Comparison of ENCODE assay signal across 1 cellular context in genomic region chr3:149388714-149389417, GRCh38.
TF ChIP-seq lines count a peak whose summit lies in the region.

No MANE protein-coding gene starts in this region.

TF ChIP-seq in HepG2, 621 proteins besides CTCF, POLR2A, EP300 and RAD21 (continued from another document and continues in another):
- TF ChIP-seq, protein P1, sequence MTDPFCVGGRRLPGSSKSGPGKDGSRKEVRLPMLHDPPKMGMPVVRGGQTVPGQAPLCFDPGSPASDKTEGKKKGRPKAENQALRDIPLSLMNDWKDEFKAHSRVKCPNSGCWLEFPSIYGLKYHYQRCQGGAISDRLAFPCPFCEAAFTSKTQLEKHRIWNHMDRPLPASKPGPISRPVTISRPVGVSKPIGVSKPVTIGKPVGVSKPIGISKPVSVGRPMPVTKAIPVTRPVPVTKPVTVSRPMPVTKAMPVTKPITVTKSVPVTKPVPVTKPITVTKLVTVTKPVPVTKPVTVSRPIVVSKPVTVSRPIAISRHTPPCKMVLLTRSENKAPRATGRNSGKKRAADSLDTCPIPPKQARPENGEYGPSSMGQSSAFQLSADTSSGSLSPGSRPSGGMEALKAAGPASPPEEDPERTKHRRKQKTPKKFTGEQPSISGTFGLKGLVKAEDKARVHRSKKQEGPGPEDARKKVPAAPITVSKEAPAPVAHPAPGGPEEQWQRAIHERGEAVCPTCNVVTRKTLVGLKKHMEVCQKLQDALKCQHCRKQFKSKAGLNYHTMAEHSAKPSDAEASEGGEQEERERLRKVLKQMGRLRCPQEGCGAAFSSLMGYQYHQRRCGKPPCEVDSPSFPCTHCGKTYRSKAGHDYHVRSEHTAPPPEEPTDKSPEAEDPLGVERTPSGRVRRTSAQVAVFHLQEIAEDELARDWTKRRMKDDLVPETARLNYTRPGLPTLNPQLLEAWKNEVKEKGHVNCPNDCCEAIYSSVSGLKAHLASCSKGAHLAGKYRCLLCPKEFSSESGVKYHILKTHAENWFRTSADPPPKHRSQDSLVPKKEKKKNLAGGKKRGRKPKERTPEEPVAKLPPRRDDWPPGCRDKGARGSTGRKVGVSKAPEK (CRISPR knock-in tag; IDR thresholded peaks at IDR 0.05; ENCODE audit: borderline replicate concordance): no peak
- TF ChIP-seq ZSCAN22 (CRISPR knock-in tag; IDR thresholded peaks at IDR 0.05) (no peak), ZNF616 (CRISPR knock-in tag; IDR thresholded peaks at IDR 0.05; ENCODE audit: low read depth) (no peak), U2AF2 (IDR thresholded peaks at IDR 0.05; ENCODE audit: low read depth, low read length) (no peak), PAXIP1 (CRISPR knock-in tag; conservative IDR thresholded peaks at IDR 0.05) (peak; percentile 70), ZNF33B (CRISPR knock-in tag; IDR thresholded peaks at IDR 0.05) (no peak), SYNCRIP (IDR thresholded peaks at IDR 0.05; ENCODE audit: insufficient read depth, low read depth, low read length) (no peak), ZNF282 (IDR thresholded peaks at IDR 0.05; ENCODE audit: partially characterized antibody) (no peak), CBFB (CRISPR knock-in tag; IDR thresholded peaks at IDR 0.05) (no peak), CREB1 (IDR thresholded peaks at IDR 0.05) (no peak), CREB1 (CRISPR knock-in tag; IDR thresholded peaks at IDR 0.05) (peak; percentile 46; the same call in 1 of the 2 replicates), RFX3 (CRISPR knock-in tag; IDR thresholded peaks at IDR 0.05) (no peak), ERF (CRISPR knock-in tag; IDR thresholded peaks at IDR 0.05) (peak; percentile 48; the same call in 1 of the 2 replicates), KLF12 (CRISPR knock-in tag; IDR thresholded peaks at IDR 0.05; ENCODE audit: borderline replicate concordance) (no peak), GZF1 (CRISPR knock-in tag; IDR thresholded peaks at IDR 0.05) (no peak), BHLHE40 (IDR thresholded peaks at IDR 0.05; ENCODE audit: low read length) (no peak), ZNF17 (CRISPR knock-in tag; IDR thresholded peaks at IDR 0.05) (no peak), ZNF720 (CRISPR knock-in tag; IDR thresholded peaks at IDR 0.05) (no peak), SP5 (CRISPR knock-in tag; IDR thresholded peaks at IDR 0.05; ENCODE audit: borderline replicate concordance, low read depth) (no peak), NR2F2 (IDR thresholded peaks at IDR 0.05; ENCODE audit: borderline replicate concordance, low read depth) (no peak), ZFP36 (IDR thresholded peaks at IDR 0.05; ENCODE audit: borderline replicate concordance, low read depth, low read length, partially characterized antibody) (no peak), ZNF850 (CRISPR knock-in tag; conservative IDR thresholded peaks at IDR 0.05) (no peak), ZNF274 (CRISPR knock-in tag; IDR thresholded peaks at IDR 0.05) (no peak), ZNF674 (CRISPR knock-in tag; IDR thresholded peaks at IDR 0.05; ENCODE audit: low read depth) (no peak), ZNF775 (CRISPR knock-in tag; IDR thresholded peaks at IDR 0.05; ENCODE audit: borderline replicate concordance) (no peak), ZSCAN12 (CRISPR knock-in tag; IDR thresholded peaks at IDR 0.05) (no peak), SMARCC2 (IDR thresholded peaks at IDR 0.05) (no peak), SCMH1 (CRISPR knock-in tag; IDR thresholded peaks at IDR 0.05; ENCODE audit: borderline replicate concordance) (no peak), IKZF1 (IDR thresholded peaks at IDR 0.05) (no peak), ZNF792 (CRISPR knock-in tag; IDR thresholded peaks at IDR 0.05) (no peak), IRF2 (CRISPR knock-in tag; IDR thresholded peaks at IDR 0.05) (no peak), ZNF121 (CRISPR knock-in tag; IDR thresholded peaks at IDR 0.05) (no peak), NR2F1 (CRISPR knock-in tag; IDR thresholded peaks at IDR 0.05) (0 out of 4 replicates have a peak, but pooled peaks of 1 of the 2 experiments have one; percentile 31), PRMT3 (CRISPR knock-in tag; IDR thresholded peaks at IDR 0.05; ENCODE audit: borderline replicate concordance, low read depth) (no peak), UBTF (CRISPR knock-in tag; IDR thresholded peaks at IDR 0.05) (0 out of 2 replicates have a peak, but pooled peaks have one; percentile 15), NFE2 (CRISPR knock-in tag; IDR thresholded peaks at IDR 0.05) (no peak), MTA1 (CRISPR knock-in tag; IDR thresholded peaks at IDR 0.05; ENCODE audit: borderline replicate concordance) (0 out of 2 replicates have a peak, but pooled peaks have one; percentile 32), MYPOP (CRISPR knock-in tag; IDR thresholded peaks at IDR 0.05) (no peak), ZNF10 (CRISPR knock-in tag; IDR thresholded peaks at IDR 0.05; ENCODE audit: borderline replicate concordance, low read depth) (no peak), FOXK2 (IDR thresholded peaks at IDR 0.05) (no peak), NFRKB (IDR thresholded peaks at IDR 0.05) (no peak), FOXP4 (CRISPR knock-in tag; IDR thresholded peaks at IDR 0.05) (peak; percentile 48; the same call in 1 of the 2 replicates), PAWR (CRISPR knock-in tag; IDR thresholded peaks at IDR 0.05; ENCODE audit: borderline replicate concordance) (no peak), SMAD3 (CRISPR knock-in tag; IDR thresholded peaks at IDR 0.05) (no peak; the same call in 1 of the 2 replicates), GABPB1 (CRISPR knock-in tag; IDR thresholded peaks at IDR 0.05) (no peak)
- TF ChIP-seq, protein P2, sequence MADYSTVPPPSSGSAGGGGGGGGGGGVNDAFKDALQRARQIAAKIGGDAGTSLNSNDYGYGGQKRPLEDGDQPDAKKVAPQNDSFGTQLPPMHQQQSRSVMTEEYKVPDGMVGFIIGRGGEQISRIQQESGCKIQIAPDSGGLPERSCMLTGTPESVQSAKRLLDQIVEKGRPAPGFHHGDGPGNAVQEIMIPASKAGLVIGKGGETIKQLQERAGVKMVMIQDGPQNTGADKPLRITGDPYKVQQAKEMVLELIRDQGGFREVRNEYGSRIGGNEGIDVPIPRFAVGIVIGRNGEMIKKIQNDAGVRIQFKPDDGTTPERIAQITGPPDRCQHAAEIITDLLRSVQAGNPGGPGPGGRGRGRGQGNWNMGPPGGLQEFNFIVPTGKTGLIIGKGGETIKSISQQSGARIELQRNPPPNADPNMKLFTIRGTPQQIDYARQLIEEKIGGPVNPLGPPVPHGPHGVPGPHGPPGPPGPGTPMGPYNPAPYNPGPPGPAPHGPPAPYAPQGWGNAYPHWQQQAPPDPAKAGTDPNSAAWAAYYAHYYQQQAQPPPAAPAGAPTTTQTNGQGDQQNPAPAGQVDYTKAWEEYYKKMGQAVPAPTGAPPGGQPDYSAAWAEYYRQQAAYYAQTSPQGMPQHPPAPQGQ (CRISPR knock-in tag; IDR thresholded peaks at IDR 0.05; ENCODE audit: borderline replicate concordance): no peak
- TF ChIP-seq, protein P3, sequence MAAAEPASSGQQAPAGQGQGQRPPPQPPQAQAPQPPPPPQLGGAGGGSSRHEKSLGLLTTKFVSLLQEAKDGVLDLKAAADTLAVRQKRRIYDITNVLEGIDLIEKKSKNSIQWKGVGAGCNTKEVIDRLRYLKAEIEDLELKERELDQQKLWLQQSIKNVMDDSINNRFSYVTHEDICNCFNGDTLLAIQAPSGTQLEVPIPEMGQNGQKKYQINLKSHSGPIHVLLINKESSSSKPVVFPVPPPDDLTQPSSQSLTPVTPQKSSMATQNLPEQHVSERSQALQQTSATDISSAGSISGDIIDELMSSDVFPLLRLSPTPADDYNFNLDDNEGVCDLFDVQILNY (CRISPR knock-in tag; conservative IDR thresholded peaks at IDR 0.05): no peak
- TF ChIP-seq, protein P4, sequence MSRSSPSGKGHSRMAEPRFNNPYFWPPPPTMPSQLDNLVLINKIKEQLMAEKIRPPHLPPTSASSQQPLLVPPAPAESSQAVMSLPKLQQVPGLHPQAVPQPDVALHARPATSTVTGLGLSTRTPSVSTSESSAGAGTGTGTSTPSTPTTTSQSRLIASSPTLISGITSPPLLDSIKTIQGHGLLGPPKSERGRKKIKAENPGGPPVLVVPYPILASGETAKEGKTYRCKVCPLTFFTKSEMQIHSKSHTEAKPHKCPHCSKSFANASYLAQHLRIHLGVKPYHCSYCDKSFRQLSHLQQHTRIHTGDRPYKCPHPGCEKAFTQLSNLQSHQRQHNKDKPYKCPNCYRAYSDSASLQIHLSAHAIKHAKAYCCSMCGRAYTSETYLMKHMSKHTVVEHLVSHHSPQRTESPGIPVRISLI (CRISPR knock-in tag; IDR thresholded peaks at IDR 0.05; ENCODE audit: borderline replicate concordance): no peak
- TF ChIP-seq, protein P5, sequence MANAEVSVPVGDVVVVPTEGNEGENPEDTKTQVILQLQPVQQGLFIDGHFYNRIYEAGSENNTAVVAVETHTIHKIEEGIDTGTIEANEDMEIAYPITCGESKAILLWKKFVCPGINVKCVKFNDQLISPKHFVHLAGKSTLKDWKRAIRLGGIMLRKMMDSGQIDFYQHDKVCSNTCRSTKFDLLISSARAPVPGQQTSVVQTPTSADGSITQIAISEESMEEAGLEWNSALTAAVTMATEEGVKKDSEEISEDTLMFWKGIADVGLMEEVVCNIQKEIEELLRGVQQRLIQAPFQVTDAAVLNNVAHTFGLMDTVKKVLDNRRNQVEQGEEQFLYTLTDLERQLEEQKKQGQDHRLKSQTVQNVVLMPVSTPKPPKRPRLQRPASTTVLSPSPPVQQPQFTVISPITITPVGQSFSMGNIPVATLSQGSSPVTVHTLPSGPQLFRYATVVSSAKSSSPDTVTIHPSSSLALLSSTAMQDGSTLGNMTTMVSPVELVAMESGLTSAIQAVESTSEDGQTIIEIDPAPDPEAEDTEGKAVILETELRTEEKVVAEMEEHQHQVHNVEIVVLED (CRISPR knock-in tag; IDR thresholded peaks at IDR 0.05; ENCODE audit: borderline replicate concordance): no peak
- TF ChIP-seq, protein P6, sequence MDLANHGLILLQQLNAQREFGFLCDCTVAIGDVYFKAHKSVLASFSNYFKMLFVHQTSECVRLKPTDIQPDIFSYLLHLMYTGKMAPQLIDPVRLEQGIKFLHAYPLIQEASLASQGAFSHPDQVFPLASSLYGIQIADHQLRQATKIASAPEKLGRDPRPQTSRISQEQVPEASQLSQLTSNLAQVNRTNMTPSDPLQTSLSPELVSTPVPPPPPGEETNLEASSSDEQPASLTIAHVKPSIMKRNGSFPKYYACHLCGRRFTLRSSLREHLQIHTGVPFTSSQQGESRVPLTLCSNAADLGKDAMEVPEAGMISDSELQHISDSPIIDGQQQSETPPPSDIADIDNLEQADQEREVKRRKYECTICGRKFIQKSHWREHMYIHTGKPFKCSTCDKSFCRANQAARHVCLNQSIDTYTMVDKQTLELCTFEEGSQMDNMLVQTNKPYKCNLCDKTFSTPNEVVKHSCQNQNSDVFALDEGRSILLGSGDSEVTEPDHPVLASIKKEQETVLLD (CRISPR knock-in tag; IDR thresholded peaks at IDR 0.05; ENCODE audit: low read depth): no peak
